Comparison of ENCODE assay signal across 1 cellular context in the genomic region with DNA sequence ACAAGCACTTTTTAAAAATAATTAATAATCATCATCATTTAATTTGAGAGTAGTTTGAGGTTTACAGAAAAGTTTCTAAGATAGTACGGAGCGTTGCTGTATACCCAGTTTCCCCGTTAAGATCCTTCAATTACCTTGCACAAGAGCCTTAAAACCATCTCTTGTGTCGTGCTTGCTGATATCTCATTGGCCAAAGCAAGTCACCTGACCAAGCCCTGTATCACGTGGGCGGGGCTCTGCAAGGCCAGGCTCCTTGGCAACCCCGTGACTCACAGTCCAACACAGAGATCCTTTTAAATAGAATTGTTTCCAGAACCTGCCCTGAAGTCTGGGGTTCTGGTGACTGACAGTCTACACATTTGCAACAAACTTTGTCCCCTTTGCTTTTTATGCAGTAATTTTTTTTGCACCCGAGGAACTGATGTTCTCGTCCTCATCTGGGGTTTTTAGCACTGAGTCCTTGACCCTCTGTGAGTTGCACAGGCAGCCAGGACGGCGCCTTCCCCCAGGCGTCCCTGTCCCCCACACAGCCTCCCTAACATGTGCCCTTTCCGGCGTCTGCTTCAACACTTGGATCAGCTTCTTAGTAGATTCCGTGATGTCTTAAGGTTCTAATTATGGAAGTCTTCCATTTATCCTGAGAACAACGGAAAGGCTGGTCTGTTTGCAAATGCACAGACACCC.
TF ChIP-seq lines count a peak whose summit lies in the region.

No MANE protein-coding gene starts in this region.

TF ChIP-seq in WTC11, 78 proteins besides CTCF, POLR2A, EP300 and RAD21 (continued from another document):
- TF ChIP-seq, protein P1, sequence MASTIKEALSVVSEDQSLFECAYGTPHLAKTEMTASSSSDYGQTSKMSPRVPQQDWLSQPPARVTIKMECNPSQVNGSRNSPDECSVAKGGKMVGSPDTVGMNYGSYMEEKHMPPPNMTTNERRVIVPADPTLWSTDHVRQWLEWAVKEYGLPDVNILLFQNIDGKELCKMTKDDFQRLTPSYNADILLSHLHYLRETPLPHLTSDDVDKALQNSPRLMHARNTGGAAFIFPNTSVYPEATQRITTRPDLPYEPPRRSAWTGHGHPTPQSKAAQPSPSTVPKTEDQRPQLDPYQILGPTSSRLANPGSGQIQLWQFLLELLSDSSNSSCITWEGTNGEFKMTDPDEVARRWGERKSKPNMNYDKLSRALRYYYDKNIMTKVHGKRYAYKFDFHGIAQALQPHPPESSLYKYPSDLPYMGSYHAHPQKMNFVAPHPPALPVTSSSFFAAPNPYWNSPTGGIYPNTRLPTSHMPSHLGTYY (CRISPR knock-in tag; IDR thresholded peaks at IDR 0.05), result no peak
- no peak for TF ChIP-seq ZNF232 (CRISPR knock-in tag; IDR thresholded peaks at IDR 0.05)
